In the genomic region with DNA sequence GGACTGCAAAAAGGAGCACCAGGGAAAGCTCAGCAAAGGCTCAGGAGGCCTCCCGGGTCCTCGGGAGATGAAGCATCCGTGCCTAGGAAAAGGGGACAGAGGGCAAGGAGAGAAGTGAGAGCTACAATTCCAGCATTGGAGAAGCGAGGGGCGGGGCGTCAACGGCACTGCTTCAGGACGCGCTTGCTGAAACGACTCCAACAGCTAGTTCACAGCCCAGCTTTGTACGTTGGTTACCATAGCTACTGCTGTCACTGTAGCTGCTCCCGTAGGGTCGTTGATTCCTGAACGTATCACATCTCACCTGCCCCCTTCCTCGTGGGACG, we compare ENCODE assay signal across 8 cellular contexts.
DNase-seq lines count a peak whose midpoint lies in the region; ATAC-seq, FAIRE-seq and TF ChIP-seq lines count a peak whose summit lies in the region.

No MANE protein-coding gene starts in this region.

- no peaks in the 10 kb centered on the region for H3K9me3 ChIP-seq in right cardiac atrium (ENCODE audit: control insufficient read depth, low read length)
- no peaks in the 10 kb centered on the region for H3K9me3 ChIP-seq in smooth muscle cell (replicated peaks; ENCODE audit: low read depth)
- H3K9me3 ChIP-seq in small intestine (ENCODE audit: control insufficient read depth, low read depth), result no peaks in the 10 kb centered on the region

- H3K27ac Mint-ChIP-seq in activated B cell treated with CpG ODN at 0.5 μM for 24 hours, result peak overlapping the region; percentile 61

- peak overlapping the region; percentile 83 for H3K4me2 ChIP-seq in smooth muscle cell

- H3K4me3 ChIP-seq in right cardiac atrium (ENCODE audit: low read length), result peak overlapping the region; percentile 31
- H3K4me3 ChIP-seq in smooth muscle cell, result peak overlapping the region; percentile 49
- H3K4me3 ChIP-seq in small intestine (ENCODE audit: low read depth in 1 of 2, low read length in 2 of 2), result peak overlapping the region in 1 of 2 donors; percentile 18

- H3K4me1 ChIP-seq in right cardiac atrium (ENCODE audit: control insufficient read depth, insufficient read depth, low read length), result peaks cover 5% of the 10 kb centered on the region
- H3K4me1 ChIP-seq in smooth muscle cell (ENCODE audit: low read depth), result peaks cover 3% of the 10 kb centered on the region
- peaks cover 0 to 2% of the 10 kb centered on the region in 2 donors for H3K4me1 ChIP-seq in small intestine (ENCODE audit: control insufficient read depth in 2 of 2, insufficient read depth in 1 of 2, low read depth in 1 of 2, low read length in 1 of 2)

- H3K27me3 Mint-ChIP-seq in activated B cell treated with CpG ODN at 0.5 μM for 24 hours, result peaks cover 20% of the 10 kb centered on the region

- H4K20me1 ChIP-seq in smooth muscle cell (ENCODE audit: low read depth), result no peaks in the 10 kb centered on the region

- no peaks in the 10 kb centered on the region for H3F3A ChIP-seq in smooth muscle cell (ENCODE audit: low read depth)

- no peak for FAIRE-seq in small intestine (lab: Jason Lieb, UNC)

- H3K9me3 Mint-ChIP-seq in activated B cell treated with CpG ODN at 0.5 μM for 24 hours, result no peaks in the 10 kb centered on the region

- 2% methylated on average over 16 of the region's 16 CpGs for WGBS in right cardiac atrium
- 7% methylated on average over 16 of the region's 16 CpGs for WGBS in smooth muscle cell (ENCODE audit: low lambda C conversion rate)
- 0 to 1% (median 1%) methylated on average over 16 of the region's 16 CpGs for WGBS in small intestine, 3 donors

- H3K4me3 Mint-ChIP-seq in activated B cell treated with CpG ODN at 0.5 μM for 24 hours, result peak overlapping the region; percentile 87

- intact Hi-C loops in activated B cell treated with CpG ODN at 0.5 μM for 24 hours (cut with micrococcal nuclease), result loop anchor here (1.0 to 5.0 kb wide), 5 partner anchors 108 to 735 kb away; no protein-coding TSS in a partner anchor
- intact Hi-C loops in right cardiac atrium (cut with DNase I), result loop anchor here in 1 of 4 donors (5.0 kb wide), 1 partner anchor 107 kb away; no protein-coding TSS in a partner anchor

- H3K36me3 ChIP-seq in smooth muscle cell (ENCODE audit: low read depth), result no peaks in the 10 kb centered on the region
- no peaks in the 10 kb centered on the region for H3K36me3 ChIP-seq in small intestine (ENCODE audit: control insufficient read depth in 2 of 2, insufficient read depth in 2 of 2, low read length in 2 of 2)

- POLR2A ChIA-PET in activated B cell treated with CpG ODN at 0.5 μM for 24 hours (lab: Charles Lee), result interaction anchor here (1.2 kb wide), 1 partner anchor 68 kb away, joined by 4 read pairs; a partner anchor contains a TSS

- H2AFZ ChIP-seq in smooth muscle cell (ENCODE audit: low read depth), result peak overlapping the region; percentile 45

- H3K9ac ChIP-seq in smooth muscle cell (ENCODE audit: low read depth), result no peak overlapping the region

- ATAC-seq in HG03025 (IDR thresholded peaks at IDR 0.05; ENCODE audit: low FRiP score, unreplicated experiment) (peak; percentile 29), activated B cell treated with CpG ODN at 0.5 μM for 24 hours (ENCODE audit: low read depth) (peak; percentile 49), right cardiac atrium (peak; percentile 56 to 62)

- CTCF ChIA-PET in activated B cell treated with CpG ODN at 0.5 μM for 24 hours (lab: Charles Lee), result interaction anchor here (0.8 to 2.7 kb wide), 22 partner anchors 8 to 1504 kb away, joined by 3 to 23 read pairs (median 4); a partner anchor contains a TSS

- no peaks in the 10 kb centered on the region for H3K79me2 ChIP-seq in smooth muscle cell (ENCODE audit: low read depth)

- DNase-seq in NCI-H187 treated with DMSO at 0.1 percent for 48 hours (lab: John Stamatoyannopoulos, UW) (peak; percentile 65), NCI-H187 (lab: John Stamatoyannopoulos, UW) (no peak), activated B cell treated with CpG ODN at 0.5 μM for 24 hours (no peak), right cardiac atrium (peak; percentile 78 to 91 (median 81)), smooth muscle cell (lab: John Stamatoyannopoulos, UW; ENCODE audit: unreplicated experiment) (no peak), small intestine (no peak), NCI-H82 (lab: John Stamatoyannopoulos, UW) (no peak)

- TF ChIP-seq CTCF in activated B cell treated with CpG ODN at 0.5 μM for 24 hours (IDR thresholded peaks at IDR 0.05) (no peak), smooth muscle cell (IDR thresholded peaks at IDR 0.05; ENCODE audit: borderline replicate concordance, insufficient read depth, poor library complexity, severe bottlenecking) (no peak)

- no peaks in the 10 kb centered on the region for H3K27me3 ChIP-seq in right cardiac atrium (ENCODE audit: control insufficient read depth, insufficient read depth)
- H3K27me3 ChIP-seq in smooth muscle cell (ENCODE audit: low read depth), result peaks cover 21% of the 10 kb centered on the region
- no peaks in the 10 kb centered on the region for H3K27me3 ChIP-seq in small intestine (ENCODE audit: control insufficient read depth in 2 of 2, insufficient read depth in 2 of 2, low read length in 2 of 2)

- H3K4me1 Mint-ChIP-seq in activated B cell treated with CpG ODN at 0.5 μM for 24 hours, result peaks cover 22% of the 10 kb centered on the region

- peaks cover 3% of the 10 kb centered on the region for H3K36me3 Mint-ChIP-seq in activated B cell treated with CpG ODN at 0.5 μM for 24 hours (ENCODE audit: low read depth)

- H3K27ac ChIP-seq in right cardiac atrium (ENCODE audit: low read length), result no peak overlapping the region
- H3K27ac ChIP-seq in smooth muscle cell (ENCODE audit: low read depth), result no peak overlapping the region
- no peak overlapping the region for H3K27ac ChIP-seq in small intestine (ENCODE audit: low read depth in 1 of 2, low read length in 1 of 2)

Comparison
In these comparisons a context has a peak if more than half of its experiments do, and no peak if none do; other contexts are left out.
1. DNase-seq: peak in NCI-H187 treated with DMSO at 0.1 percent for 48 hours (single experiment) and right cardiac atrium (3 of 3); none in NCI-H187 (0 of 2), activated B cell treated with CpG ODN at 0.5 μM for 24 hours (single experiment), smooth muscle cell (single experiment), small intestine (single experiment) and NCI-H82 (single experiment).
2. Peak in every context shown above with its lines, with median percentiles within 50 percentile points of each other: ATAC-seq.